8 cellular contexts compared by ENCODE assay signal in genomic region chr4:16443504-16444088, GRCh38.
DNase-seq lines count a peak whose midpoint lies in the region; ATAC-seq and TF ChIP-seq lines count a peak whose summit lies in the region.

No MANE protein-coding gene starts in this region.

- H3K9me3 ChIP-seq in WERI-Rb-1 (ENCODE audit: severe bottlenecking) (no peaks in the 10 kb centered on the region), upper lobe of right lung (no peaks in the 10 kb centered on the region)

- DNase-seq in Caki2 (ENCODE audit: low read depth): peak; percentile 6
- no peak for DNase-seq in WERI-Rb-1
- DNase-seq in iPS-NIHi11 (ENCODE audit: low spot score): peak; percentile 62
- DNase-seq in upper lobe of right lung: no peak
- DNase-seq in NCI-H128 (lab: John Stamatoyannopoulos, UW; ENCODE audit: unreplicated experiment): no peak

- no peaks in the 10 kb centered on the region for H3K36me3 ChIP-seq in WERI-Rb-1
- no peaks in the 10 kb centered on the region for H3K36me3 ChIP-seq in upper lobe of right lung

- TF ChIP-seq CTCF in WERI-Rb-1 (IDR thresholded peaks at IDR 0.05; ENCODE audit: low read depth, low read length) (peak; percentile 73), upper lobe of right lung (IDR thresholded peaks at IDR 0.05) (peak; percentile 77)

- peak; percentile 85 for ATAC-seq in GM19035 (IDR thresholded peaks at IDR 0.05; ENCODE audit: unreplicated experiment)
- peak; percentile 82 for ATAC-seq in HG03565 (IDR thresholded peaks at IDR 0.05; ENCODE audit: unreplicated experiment)
- ATAC-seq in upper lobe of right lung: peak; percentile 84
- no peak for ATAC-seq in GM21737 (IDR thresholded peaks at IDR 0.05; ENCODE audit: unreplicated experiment)

- H3K4me3 ChIP-seq in WERI-Rb-1 (ENCODE audit: low read depth, low read length) (no peak overlapping the region), upper lobe of right lung (no peak overlapping the region)

- in situ Hi-C loops in Caki2 (cut with HindIII; ENCODE audit: low pct_unique_long_range_greater_than_20kb, low sequenced_read_pairs): no loop called here

- no peak overlapping the region for H3K27ac ChIP-seq in WERI-Rb-1
- no peak overlapping the region for H3K27ac ChIP-seq in upper lobe of right lung

- peaks cover 16% of the 10 kb centered on the region for H3K27me3 ChIP-seq in WERI-Rb-1 (ENCODE audit: insufficient read depth, low read depth, severe bottlenecking)
- no peaks in the 10 kb centered on the region for H3K27me3 ChIP-seq in upper lobe of right lung

- intact Hi-C loops in upper lobe of right lung (cut with DNase I): loop anchor here (10.0 kb wide), 1 partner anchor 159 kb away; no protein-coding TSS in a partner anchor

- H3K4me1 ChIP-seq in upper lobe of right lung: no peaks in the 10 kb centered on the region

Comparison
In these comparisons a context has a peak if more than half of its experiments do, and no peak if none do; other contexts are left out.
1. DNase-seq: peak in Caki2 (single experiment) and iPS-NIHi11 (single experiment); none in WERI-Rb-1 (single experiment), upper lobe of right lung (single experiment) and NCI-H128 (single experiment).